In genomic region chr10:12412671-12413368, GRCh38 we compare ENCODE assay signal across 15 cellular contexts.
DNase-seq lines count a peak whose midpoint lies in the region; ATAC-seq and TF ChIP-seq lines count a peak whose summit lies in the region.
"Had no signal": no experiment of that assay in that cellular context is flagged by ENCODE, and none has a peak within 500 bp of the region (broad histone marks: within the 10 kb centered on the region; RNA-seq: fewer than 3 reads in every experiment).

No MANE protein-coding gene starts in this region.

- POLR2A ChIA-PET in naive thymus-derived CD8-positive, alpha-beta T cell (lab: Charles Lee): interaction anchor here (0.7 kb wide), 1 partner anchor 89 kb away, joined by 3 read pairs; no protein-coding TSS in a partner anchor

- H3K36me3 Mint-ChIP-seq in activated CD8-positive, alpha-beta memory T cell treated with anti-CD3 and anti-CD28 coated beads, Interleukin-2, amount 10 ng/mL, durations not matched to agents 7 days and 5 days: peaks cover 2% of the 10 kb centered on the region
- H3K36me3 Mint-ChIP-seq in naive thymus-derived CD8-positive, alpha-beta T cell: peaks cover 4 to 8% (median 5%) of the 10 kb centered on the region in 3 donors
- H3K36me3 Mint-ChIP-seq in type B pancreatic cell: peaks cover 9% of the 10 kb centered on the region
- H3K36me3 Mint-ChIP-seq: WTC11 had no signal

- no peak overlapping the region for H3K27ac Mint-ChIP-seq in activated CD8-positive, alpha-beta memory T cell treated with anti-CD3 and anti-CD28 coated beads, Interleukin-2, amount 10 ng/mL, durations not matched to agents 7 days and 5 days
- H3K27ac Mint-ChIP-seq in naive thymus-derived CD8-positive, alpha-beta T cell: peak overlapping the region in 9 of 10 donors; percentile 0 to 53 (median 23)
- H3K27ac Mint-ChIP-seq in type B pancreatic cell: no peak overlapping the region
- H3K27ac Mint-ChIP-seq: progenitor cell of endocrine pancreas, WTC11 had no signal

- CTCF ChIA-PET in activated CD8-positive, alpha-beta memory T cell treated with anti-CD3 and anti-CD28 coated beads, Interleukin-2, amount 10 ng/mL, durations not matched to agents 7 days and 5 days (lab: Charles Lee): interaction anchor here (0.6 kb wide), 1 partner anchor 49 kb away, joined by 4 read pairs; no protein-coding TSS in a partner anchor

- ATAC-seq in activated CD8-positive, alpha-beta memory T cell treated with anti-CD3 and anti-CD28 coated beads, Interleukin-2, amount 10 ng/mL, durations not matched to agents 7 days and 5 days: peak; percentile 86
- ATAC-seq in naive thymus-derived CD8-positive, alpha-beta T cell: peak; percentile 54 to 75
- peak; percentile 95 for ATAC-seq in stimulated activated naive CD8-positive, alpha-beta T cell treated with anti-CD3 and anti-CD28 coated beads, Interleukin-15, Interleukin-2, amounts not matched to agents 100 U/mL and 50 U/mL, for 24 hours
- ATAC-seq in HG02870 (IDR thresholded peaks at IDR 0.05; ENCODE audit: unreplicated experiment) (no peak), GM19397 (IDR thresholded peaks at IDR 0.05; ENCODE audit: unreplicated experiment) (no peak)
- ATAC-seq: WTC11 had no signal

- peaks cover 3% of the 10 kb centered on the region for H3K9me3 Mint-ChIP-seq in activated CD8-positive, alpha-beta memory T cell treated with anti-CD3 and anti-CD28 coated beads, Interleukin-2, amount 10 ng/mL, durations not matched to agents 7 days and 5 days (ENCODE audit: low read depth)
- peaks cover 0 to 14% (median 2%) of the 10 kb centered on the region in 9 donors for H3K9me3 Mint-ChIP-seq in naive thymus-derived CD8-positive, alpha-beta T cell
- peaks cover 6% of the 10 kb centered on the region for H3K9me3 Mint-ChIP-seq in type B pancreatic cell

- peaks cover 14% of the 10 kb centered on the region for H3K4me1 Mint-ChIP-seq in activated CD8-positive, alpha-beta memory T cell treated with anti-CD3 and anti-CD28 coated beads, Interleukin-2, amount 10 ng/mL, durations not matched to agents 7 days and 5 days
- H3K4me1 Mint-ChIP-seq in naive thymus-derived CD8-positive, alpha-beta T cell: peaks cover 21 to 59% (median 42%) of the 10 kb centered on the region in 4 donors
- H3K4me1 Mint-ChIP-seq in type B pancreatic cell (ENCODE audit: unreplicated experiment): peaks cover 4% of the 10 kb centered on the region
- H3K4me1 Mint-ChIP-seq: WTC11 had no signal

- no peak overlapping the region for H3K4me3 Mint-ChIP-seq in activated CD8-positive, alpha-beta memory T cell treated with anti-CD3 and anti-CD28 coated beads, Interleukin-2, amount 10 ng/mL, durations not matched to agents 7 days and 5 days
- peak overlapping the region in 5 of 10 donors; percentile 0 to 76 (median 2) for H3K4me3 Mint-ChIP-seq in naive thymus-derived CD8-positive, alpha-beta T cell
- no peak overlapping the region for H3K4me3 Mint-ChIP-seq in type B pancreatic cell
- H3K4me3 Mint-ChIP-seq: WTC11 had no signal

- peaks cover 9% of the 10 kb centered on the region for H3K27me3 Mint-ChIP-seq in activated CD8-positive, alpha-beta memory T cell treated with anti-CD3 and anti-CD28 coated beads, Interleukin-2, amount 10 ng/mL, durations not matched to agents 7 days and 5 days
- H3K27me3 Mint-ChIP-seq in naive thymus-derived CD8-positive, alpha-beta T cell: no peaks in the 10 kb centered on the region
- H3K27me3 Mint-ChIP-seq in type B pancreatic cell: no peaks in the 10 kb centered on the region

- no peak for TF ChIP-seq CTCF in type B pancreatic cell (conservative IDR thresholded peaks at IDR 0.05)

- DNase-seq in activated CD8-positive, alpha-beta memory T cell treated with anti-CD3 and anti-CD28 coated beads for 24 hours: peak; percentile 65
- no peak for DNase-seq in activated CD8-positive, alpha-beta memory T cell treated with anti-CD3 and anti-CD28 coated beads, Interleukin-2, amount 50 U/mL, for 4 hours
- peak; percentile 71 for DNase-seq in activated CD8-positive, alpha-beta memory T cell treated with anti-CD3 and anti-CD28 coated beads, Interleukin-2, amount 10 ng/mL, durations not matched to agents 7 days and 5 days
- peak in 5 of 10 donors; percentile 3 to 50 (median 32) for DNase-seq in naive thymus-derived CD8-positive, alpha-beta T cell
- peak; percentile 59 for DNase-seq in stimulated activated naive CD8-positive, alpha-beta T cell treated with anti-CD3 and anti-CD28 coated beads, Interleukin-15, Interleukin-2, amounts not matched to agents 100 U/mL and 50 U/mL, for 24 hours
- no peak for DNase-seq in type B pancreatic cell (ENCODE audit: extremely low spot score, unreplicated experiment)
- DNase-seq: adrenal gland; cortex of kidney; Karpas-422; NCI-H2029; NK-92 treated with Interleukin-12 subunit alpha and Interleukin-12 subunit beta, amount 100 ng/mL, for 24 hours had no signal

Comparison
In these comparisons a context has a peak if more than half of its experiments do, and no peak if none do; other contexts are left out.
1. DNase-seq: peak in activated CD8-positive, alpha-beta memory T cell treated with anti-CD3 and anti-CD28 coated beads for 24 hours (single experiment), activated CD8-positive, alpha-beta memory T cell treated with anti-CD3 and anti-CD28 coated beads, Interleukin-2, amount 10 ng/mL, durations not matched to agents 7 days and 5 days (single experiment) and stimulated activated naive CD8-positive, alpha-beta T cell treated with anti-CD3 and anti-CD28 coated beads, Interleukin-15, Interleukin-2, amounts not matched to agents 100 U/mL and 50 U/mL, for 24 hours (single experiment); none in activated CD8-positive, alpha-beta memory T cell treated with anti-CD3 and anti-CD28 coated beads, Interleukin-2, amount 50 U/mL, for 4 hours (single experiment) and type B pancreatic cell (single experiment).
2. ATAC-seq: peak in activated CD8-positive, alpha-beta memory T cell treated with anti-CD3 and anti-CD28 coated beads, Interleukin-2, amount 10 ng/mL, durations not matched to agents 7 days and 5 days (single experiment), naive thymus-derived CD8-positive, alpha-beta T cell (2 of 2) and stimulated activated naive CD8-positive, alpha-beta T cell treated with anti-CD3 and anti-CD28 coated beads, Interleukin-15, Interleukin-2, amounts not matched to agents 100 U/mL and 50 U/mL, for 24 hours (single experiment); none in HG02870 (single experiment) and GM19397 (single experiment).
3. H3K27ac Mint-ChIP-seq: peak in naive thymus-derived CD8-positive, alpha-beta T cell (9 of 10); none in activated CD8-positive, alpha-beta memory T cell treated with anti-CD3 and anti-CD28 coated beads, Interleukin-2, amount 10 ng/mL, durations not matched to agents 7 days and 5 days (single experiment) and type B pancreatic cell (single experiment).